ENCODE assay signal across 1 cellular context in genomic region chr14:62143235-62143634, GRCh38.
TF ChIP-seq lines count a peak whose summit lies in the region.

No MANE protein-coding gene starts in this region.

TF ChIP-seq in WTC11, 78 proteins besides CTCF, POLR2A, EP300 and RAD21 (continued from another document):
- TF ChIP-seq ZNF425 (CRISPR knock-in tag; conservative IDR thresholded peaks at IDR 0.05), result no peak
- TF ChIP-seq, protein P1, sequence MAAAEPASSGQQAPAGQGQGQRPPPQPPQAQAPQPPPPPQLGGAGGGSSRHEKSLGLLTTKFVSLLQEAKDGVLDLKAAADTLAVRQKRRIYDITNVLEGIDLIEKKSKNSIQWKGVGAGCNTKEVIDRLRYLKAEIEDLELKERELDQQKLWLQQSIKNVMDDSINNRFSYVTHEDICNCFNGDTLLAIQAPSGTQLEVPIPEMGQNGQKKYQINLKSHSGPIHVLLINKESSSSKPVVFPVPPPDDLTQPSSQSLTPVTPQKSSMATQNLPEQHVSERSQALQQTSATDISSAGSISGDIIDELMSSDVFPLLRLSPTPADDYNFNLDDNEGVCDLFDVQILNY (CRISPR knock-in tag; IDR thresholded peaks at IDR 0.05), result no peak
